ENCODE assay signal across 1 cellular context in the genomic region with DNA sequence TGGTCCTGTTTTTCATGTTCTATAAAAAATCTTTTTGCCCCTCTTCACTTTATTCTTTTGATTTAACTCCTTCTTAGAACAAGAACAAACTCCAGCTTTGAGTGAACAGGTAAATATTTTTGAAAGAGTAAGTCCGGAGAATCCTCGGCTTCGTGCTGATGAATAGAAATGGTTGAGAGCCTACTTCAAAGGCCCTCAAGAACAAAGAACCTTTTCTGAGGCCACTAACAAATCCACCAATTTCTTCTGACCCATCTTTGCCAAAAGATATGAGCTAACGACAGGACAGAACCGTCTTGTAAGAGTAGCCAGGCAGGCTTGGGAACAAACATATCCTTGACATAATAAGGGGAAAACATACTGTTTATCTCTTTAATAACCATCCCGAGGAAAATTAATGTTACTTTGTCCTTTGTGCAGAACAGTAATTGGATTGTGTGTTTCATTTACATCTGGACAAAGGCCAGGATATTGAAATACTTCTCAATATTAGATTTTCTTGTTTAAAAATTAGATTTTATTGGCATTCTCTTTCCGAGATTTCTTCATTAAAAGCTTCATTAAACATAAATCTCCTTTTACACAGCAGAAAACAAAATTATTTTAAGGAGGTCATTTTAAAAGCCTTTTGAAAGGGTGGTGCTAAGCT.
TF ChIP-seq lines count a peak whose summit lies in the region.

No MANE protein-coding gene starts in this region.

TF ChIP-seq in HepG2, 621 proteins besides CTCF, POLR2A, EP300 and RAD21 (continued from another document and continues in another):
- TF ChIP-seq, protein P1, sequence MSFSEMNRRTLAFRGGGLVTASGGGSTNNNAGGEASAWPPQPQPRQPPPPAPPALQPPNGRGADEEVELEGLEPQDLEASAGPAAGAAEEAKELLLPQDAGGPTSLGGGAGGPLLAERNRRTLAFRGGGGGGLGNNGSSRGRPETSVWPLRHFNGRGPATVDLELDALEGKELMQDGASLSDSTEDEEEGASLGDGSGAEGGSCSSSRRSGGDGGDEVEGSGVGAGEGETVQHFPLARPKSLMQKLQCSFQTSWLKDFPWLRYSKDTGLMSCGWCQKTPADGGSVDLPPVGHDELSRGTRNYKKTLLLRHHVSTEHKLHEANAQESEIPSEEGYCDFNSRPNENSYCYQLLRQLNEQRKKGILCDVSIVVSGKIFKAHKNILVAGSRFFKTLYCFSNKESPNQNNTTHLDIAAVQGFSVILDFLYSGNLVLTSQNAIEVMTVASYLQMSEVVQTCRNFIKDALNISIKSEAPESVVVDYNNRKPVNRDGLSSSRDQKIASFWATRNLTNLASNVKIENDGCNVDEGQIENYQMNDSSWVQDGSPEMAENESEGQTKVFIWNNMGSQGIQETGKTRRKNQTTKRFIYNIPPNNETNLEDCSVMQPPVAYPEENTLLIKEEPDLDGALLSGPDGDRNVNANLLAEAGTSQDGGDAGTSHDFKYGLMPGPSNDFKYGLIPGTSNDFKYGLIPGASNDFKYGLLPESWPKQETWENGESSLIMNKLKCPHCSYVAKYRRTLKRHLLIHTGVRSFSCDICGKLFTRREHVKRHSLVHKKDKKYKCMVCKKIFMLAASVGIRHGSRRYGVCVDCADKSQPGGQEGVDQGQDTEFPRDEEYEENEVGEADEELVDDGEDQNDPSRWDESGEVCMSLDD (CRISPR knock-in tag; IDR thresholded peaks at IDR 0.05; ENCODE audit: borderline replicate concordance) = no peak
- TF ChIP-seq ZNF331 (CRISPR knock-in tag; IDR thresholded peaks at IDR 0.05) (peak; percentile 64; the same call in 1 of the 2 replicates), ZNF138 (CRISPR knock-in tag; IDR thresholded peaks at IDR 0.05; ENCODE audit: low read depth) (no peak), MYC (CRISPR knock-in tag; IDR thresholded peaks at IDR 0.05; ENCODE audit: borderline replicate concordance) (no peak), CREM (IDR thresholded peaks at IDR 0.05) (peak; percentile 83), CREM (CRISPR knock-in tag; IDR thresholded peaks at IDR 0.05) (no peak), MIER2 (CRISPR knock-in tag; IDR thresholded peaks at IDR 0.05) (peak; percentile 37; the same call in 1 of the 2 replicates), ZBTB42 (CRISPR knock-in tag; IDR thresholded peaks at IDR 0.05) (no peak), ZNF614 (CRISPR knock-in tag; IDR thresholded peaks at IDR 0.05; ENCODE audit: borderline replicate concordance) (peak; percentile 100), RFX3 (CRISPR knock-in tag; IDR thresholded peaks at IDR 0.05) (no peak), SIN3B (IDR thresholded peaks at IDR 0.05; ENCODE audit: low read length) (no peak), ZNF598 (CRISPR knock-in tag; IDR thresholded peaks at IDR 0.05; ENCODE audit: borderline replicate concordance) (no peak), SOX6 (IDR thresholded peaks at IDR 0.05) (no peak), SOX6 (CRISPR knock-in tag; IDR thresholded peaks at IDR 0.05) (peak; percentile 68), EHMT2 (IDR thresholded peaks at IDR 0.05; ENCODE audit: borderline replicate concordance, low read depth, low read length) (peak; percentile 23; the same call in 1 of the 2 replicates), TCF7L2 (IDR thresholded peaks at IDR 0.05; ENCODE audit: low read depth, low read length) (peak; percentile 26; the same call in 1 of the 2 replicates), JUNB (CRISPR knock-in tag; IDR thresholded peaks at IDR 0.05; ENCODE audit: borderline replicate concordance) (no peak), SRSF9 (IDR thresholded peaks at IDR 0.05; ENCODE audit: borderline replicate concordance, insufficient read depth, low read depth, low read length, poor library complexity, severe bottlenecking) (no peak), FOXC1 (CRISPR knock-in tag; IDR thresholded peaks at IDR 0.05; ENCODE audit: borderline replicate concordance) (no peak)
- TF ChIP-seq, protein P2, sequence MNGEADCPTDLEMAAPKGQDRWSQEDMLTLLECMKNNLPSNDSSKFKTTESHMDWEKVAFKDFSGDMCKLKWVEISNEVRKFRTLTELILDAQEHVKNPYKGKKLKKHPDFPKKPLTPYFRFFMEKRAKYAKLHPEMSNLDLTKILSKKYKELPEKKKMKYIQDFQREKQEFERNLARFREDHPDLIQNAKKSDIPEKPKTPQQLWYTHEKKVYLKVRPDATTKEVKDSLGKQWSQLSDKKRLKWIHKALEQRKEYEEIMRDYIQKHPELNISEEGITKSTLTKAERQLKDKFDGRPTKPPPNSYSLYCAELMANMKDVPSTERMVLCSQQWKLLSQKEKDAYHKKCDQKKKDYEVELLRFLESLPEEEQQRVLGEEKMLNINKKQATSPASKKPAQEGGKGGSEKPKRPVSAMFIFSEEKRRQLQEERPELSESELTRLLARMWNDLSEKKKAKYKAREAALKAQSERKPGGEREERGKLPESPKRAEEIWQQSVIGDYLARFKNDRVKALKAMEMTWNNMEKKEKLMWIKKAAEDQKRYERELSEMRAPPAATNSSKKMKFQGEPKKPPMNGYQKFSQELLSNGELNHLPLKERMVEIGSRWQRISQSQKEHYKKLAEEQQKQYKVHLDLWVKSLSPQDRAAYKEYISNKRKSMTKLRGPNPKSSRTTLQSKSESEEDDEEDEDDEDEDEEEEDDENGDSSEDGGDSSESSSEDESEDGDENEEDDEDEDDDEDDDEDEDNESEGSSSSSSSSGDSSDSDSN (CRISPR knock-in tag; IDR thresholded peaks at IDR 0.05) = no peak
- TF ChIP-seq, protein P3, sequence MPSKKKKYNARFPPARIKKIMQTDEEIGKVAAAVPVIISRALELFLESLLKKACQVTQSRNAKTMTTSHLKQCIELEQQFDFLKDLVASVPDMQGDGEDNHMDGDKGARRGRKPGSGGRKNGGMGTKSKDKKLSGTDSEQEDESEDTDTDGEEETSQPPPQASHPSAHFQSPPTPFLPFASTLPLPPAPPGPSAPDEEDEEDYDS (CRISPR knock-in tag; IDR thresholded peaks at IDR 0.05) = 0 out of 2 replicates have a peak, but pooled peaks have one; percentile 18
- TF ChIP-seq, protein P4, sequence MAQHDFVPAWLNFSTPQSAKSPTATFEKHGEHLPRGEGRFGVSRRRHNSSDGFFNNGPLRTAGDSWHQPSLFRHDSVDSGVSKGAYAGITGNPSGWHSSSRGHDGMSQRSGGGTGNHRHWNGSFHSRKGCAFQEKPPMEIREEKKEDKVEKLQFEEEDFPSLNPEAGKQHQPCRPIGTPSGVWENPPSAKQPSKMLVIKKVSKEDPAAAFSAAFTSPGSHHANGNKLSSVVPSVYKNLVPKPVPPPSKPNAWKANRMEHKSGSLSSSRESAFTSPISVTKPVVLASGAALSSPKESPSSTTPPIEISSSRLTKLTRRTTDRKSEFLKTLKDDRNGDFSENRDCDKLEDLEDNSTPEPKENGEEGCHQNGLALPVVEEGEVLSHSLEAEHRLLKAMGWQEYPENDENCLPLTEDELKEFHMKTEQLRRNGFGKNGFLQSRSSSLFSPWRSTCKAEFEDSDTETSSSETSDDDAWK (CRISPR knock-in tag; IDR thresholded peaks at IDR 0.05) = no peak
- TF ChIP-seq, protein P5, sequence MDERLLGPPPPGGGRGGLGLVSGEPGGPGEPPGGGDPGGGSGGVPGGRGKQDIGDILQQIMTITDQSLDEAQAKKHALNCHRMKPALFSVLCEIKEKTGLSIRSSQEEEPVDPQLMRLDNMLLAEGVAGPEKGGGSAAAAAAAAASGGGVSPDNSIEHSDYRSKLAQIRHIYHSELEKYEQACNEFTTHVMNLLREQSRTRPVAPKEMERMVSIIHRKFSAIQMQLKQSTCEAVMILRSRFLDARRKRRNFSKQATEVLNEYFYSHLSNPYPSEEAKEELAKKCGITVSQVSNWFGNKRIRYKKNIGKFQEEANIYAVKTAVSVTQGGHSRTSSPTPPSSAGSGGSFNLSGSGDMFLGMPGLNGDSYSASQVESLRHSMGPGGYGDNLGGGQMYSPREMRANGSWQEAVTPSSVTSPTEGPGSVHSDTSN (CRISPR knock-in tag; IDR thresholded peaks at IDR 0.05) = no peak
- TF ChIP-seq, protein P6, sequence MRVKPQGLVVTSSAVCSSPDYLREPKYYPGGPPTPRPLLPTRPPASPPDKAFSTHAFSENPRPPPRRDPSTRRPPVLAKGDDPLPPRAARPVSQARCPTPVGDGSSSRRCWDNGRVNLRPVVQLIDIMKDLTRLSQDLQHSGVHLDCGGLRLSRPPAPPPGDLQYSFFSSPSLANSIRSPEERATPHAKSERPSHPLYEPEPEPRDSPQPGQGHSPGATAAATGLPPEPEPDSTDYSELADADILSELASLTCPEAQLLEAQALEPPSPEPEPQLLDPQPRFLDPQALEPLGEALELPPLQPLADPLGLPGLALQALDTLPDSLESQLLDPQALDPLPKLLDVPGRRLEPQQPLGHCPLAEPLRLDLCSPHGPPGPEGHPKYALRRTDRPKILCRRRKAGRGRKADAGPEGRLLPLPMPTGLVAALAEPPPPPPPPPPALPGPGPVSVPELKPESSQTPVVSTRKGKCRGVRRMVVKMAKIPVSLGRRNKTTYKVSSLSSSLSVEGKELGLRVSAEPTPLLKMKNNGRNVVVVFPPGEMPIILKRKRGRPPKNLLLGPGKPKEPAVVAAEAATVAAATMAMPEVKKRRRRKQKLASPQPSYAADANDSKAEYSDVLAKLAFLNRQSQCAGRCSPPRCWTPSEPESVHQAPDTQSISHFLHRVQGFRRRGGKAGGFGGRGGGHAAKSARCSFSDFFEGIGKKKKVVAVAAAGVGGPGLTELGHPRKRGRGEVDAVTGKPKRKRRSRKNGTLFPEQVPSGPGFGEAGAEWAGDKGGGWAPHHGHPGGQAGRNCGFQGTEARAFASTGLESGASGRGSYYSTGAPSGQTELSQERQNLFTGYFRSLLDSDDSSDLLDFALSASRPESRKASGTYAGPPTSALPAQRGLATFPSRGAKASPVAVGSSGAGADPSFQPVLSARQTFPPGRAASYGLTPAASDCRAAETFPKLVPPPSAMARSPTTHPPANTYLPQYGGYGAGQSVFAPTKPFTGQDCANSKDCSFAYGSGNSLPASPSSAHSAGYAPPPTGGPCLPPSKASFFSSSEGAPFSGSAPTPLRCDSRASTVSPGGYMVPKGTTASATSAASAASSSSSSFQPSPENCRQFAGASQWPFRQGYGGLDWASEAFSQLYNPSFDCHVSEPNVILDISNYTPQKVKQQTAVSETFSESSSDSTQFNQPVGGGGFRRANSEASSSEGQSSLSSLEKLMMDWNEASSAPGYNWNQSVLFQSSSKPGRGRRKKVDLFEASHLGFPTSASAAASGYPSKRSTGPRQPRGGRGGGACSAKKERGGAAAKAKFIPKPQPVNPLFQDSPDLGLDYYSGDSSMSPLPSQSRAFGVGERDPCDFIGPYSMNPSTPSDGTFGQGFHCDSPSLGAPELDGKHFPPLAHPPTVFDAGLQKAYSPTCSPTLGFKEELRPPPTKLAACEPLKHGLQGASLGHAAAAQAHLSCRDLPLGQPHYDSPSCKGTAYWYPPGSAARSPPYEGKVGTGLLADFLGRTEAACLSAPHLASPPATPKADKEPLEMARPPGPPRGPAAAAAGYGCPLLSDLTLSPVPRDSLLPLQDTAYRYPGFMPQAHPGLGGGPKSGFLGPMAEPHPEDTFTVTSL (CRISPR knock-in tag; IDR thresholded peaks at IDR 0.05; ENCODE audit: borderline replicate concordance) = 0 out of 2 replicates have a peak, but pooled peaks have one; percentile 30
- TF ChIP-seq, protein P7, sequence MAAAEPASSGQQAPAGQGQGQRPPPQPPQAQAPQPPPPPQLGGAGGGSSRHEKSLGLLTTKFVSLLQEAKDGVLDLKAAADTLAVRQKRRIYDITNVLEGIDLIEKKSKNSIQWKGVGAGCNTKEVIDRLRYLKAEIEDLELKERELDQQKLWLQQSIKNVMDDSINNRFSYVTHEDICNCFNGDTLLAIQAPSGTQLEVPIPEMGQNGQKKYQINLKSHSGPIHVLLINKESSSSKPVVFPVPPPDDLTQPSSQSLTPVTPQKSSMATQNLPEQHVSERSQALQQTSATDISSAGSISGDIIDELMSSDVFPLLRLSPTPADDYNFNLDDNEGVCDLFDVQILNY (CRISPR knock-in tag; conservative IDR thresholded peaks at IDR 0.05) = no peak
- TF ChIP-seq, protein P8, sequence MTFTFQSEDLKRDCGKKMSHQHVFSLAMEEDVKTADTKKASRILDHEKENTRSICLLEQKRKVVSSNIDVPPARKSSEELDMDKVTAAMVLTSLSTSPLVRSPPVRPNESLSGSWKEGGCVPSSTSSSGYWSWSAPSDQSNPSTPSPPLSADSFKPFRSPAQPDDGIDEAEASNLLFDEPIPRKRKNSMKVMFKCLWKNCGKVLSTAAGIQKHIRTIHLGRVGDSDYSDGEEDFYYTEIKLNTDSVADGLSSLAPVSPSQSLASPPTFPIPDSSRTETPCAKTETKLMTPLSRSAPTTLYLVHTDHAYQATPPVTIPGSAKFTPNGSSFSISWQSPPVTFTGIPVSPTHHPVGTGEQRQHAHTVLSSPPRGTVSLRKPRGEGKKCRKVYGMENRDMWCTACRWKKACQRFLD (CRISPR knock-in tag; IDR thresholded peaks at IDR 0.05; ENCODE audit: borderline replicate concordance) = no peak
- TF ChIP-seq, protein P9, sequence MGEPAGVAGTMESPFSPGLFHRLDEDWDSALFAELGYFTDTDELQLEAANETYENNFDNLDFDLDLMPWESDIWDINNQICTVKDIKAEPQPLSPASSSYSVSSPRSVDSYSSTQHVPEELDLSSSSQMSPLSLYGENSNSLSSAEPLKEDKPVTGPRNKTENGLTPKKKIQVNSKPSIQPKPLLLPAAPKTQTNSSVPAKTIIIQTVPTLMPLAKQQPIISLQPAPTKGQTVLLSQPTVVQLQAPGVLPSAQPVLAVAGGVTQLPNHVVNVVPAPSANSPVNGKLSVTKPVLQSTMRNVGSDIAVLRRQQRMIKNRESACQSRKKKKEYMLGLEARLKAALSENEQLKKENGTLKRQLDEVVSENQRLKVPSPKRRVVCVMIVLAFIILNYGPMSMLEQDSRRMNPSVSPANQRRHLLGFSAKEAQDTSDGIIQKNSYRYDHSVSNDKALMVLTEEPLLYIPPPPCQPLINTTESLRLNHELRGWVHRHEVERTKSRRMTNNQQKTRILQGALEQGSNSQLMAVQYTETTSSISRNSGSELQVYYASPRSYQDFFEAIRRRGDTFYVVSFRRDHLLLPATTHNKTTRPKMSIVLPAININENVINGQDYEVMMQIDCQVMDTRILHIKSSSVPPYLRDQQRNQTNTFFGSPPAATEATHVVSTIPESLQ (CRISPR knock-in tag; conservative IDR thresholded peaks at IDR 0.05) = no peak
